Comparison of ENCODE assay signal across 5 cellular contexts in genomic region chr16:15570666-15571065, GRCh38.
A peak's percentile ranks its signal among the peaks of the same experiment; 100 is the strongest.
DNase-seq lines count a peak whose midpoint lies in the region; ATAC-seq, FAIRE-seq and TF ChIP-seq lines count a peak whose summit lies in the region.
"Not testable (repeated sequence)": the region's sequence is repeated elsewhere in the genome, so short reads cannot be mapped to it uniquely, and the experiment has no call there.

No MANE protein-coding gene starts in this region.

- BruUV-seq in K562 (replicated peaks; lab: Mats Ljungman, UMichigan): not testable (repeated sequence)

- TF ChIP-seq RAD21 in K562 (CRISPR knock-in tag; conservative IDR thresholded peaks at IDR 0.05 in 1 of 2, IDR thresholded peaks at IDR 0.05 in 1 of 2): not testable (repeated sequence)

- peaks cover 15 to 36% of the 10 kb centered on the region in 2 experiments for H3K4me1 ChIP-seq in K562 (replicated peaks in 1 of 2; ENCODE audit: control insufficient read depth in 2 of 2, insufficient read depth in 2 of 2, low read length in 2 of 2)
- H3K4me1 ChIP-seq in neutrophil (ENCODE audit: control insufficient read depth in 1 of 2, insufficient read depth in 1 of 2, low read depth in 1 of 2, low read length in 1 of 2): peaks cover 19 to 30% of the 10 kb centered on the region in 2 experiments

- not testable (repeated sequence) for TF ChIP-seq POLR2A in K562 (conservative IDR thresholded peaks at IDR 0.05)

- in situ Hi-C loops in K562 (cut with MboI): not testable (repeated sequence)

- peaks cover 17% of the 10 kb centered on the region; the same call in 2 of the 3 replicates for H3K36me3 ChIP-seq in K562 (ENCODE audit: control insufficient read depth, insufficient read depth, low read length)
- not testable (repeated sequence) for H3K36me3 ChIP-seq in neutrophil

- H3K4me1 Mint-ChIP-seq in CD14-positive monocyte: peaks cover 54% of the 10 kb centered on the region
- peaks cover 43% of the 10 kb centered on the region for H3K4me1 Mint-ChIP-seq in activated CD8-positive, alpha-beta T cell treated with anti-CD3 and anti-CD28 coated beads for 36 hours (ENCODE audit: low read depth)
- peaks cover 33% of the 10 kb centered on the region for H3K4me1 Mint-ChIP-seq in activated naive CD8-positive, alpha-beta T cell treated with anti-CD3 and anti-CD28 coated beads for 36 hours

- POLR2A ChIA-PET in activated CD8-positive, alpha-beta T cell treated with anti-CD3 and anti-CD28 coated beads for 36 hours (lab: Charles Lee): not testable (repeated sequence)
- POLR2A ChIA-PET in K562 (lab: Yijun Ruan, JAX): interaction anchor here (1.1 kb wide), 1 partner anchor 72 kb away, joined by 3 read pairs; no protein-coding TSS in a partner anchor

- CTCF ChIA-PET in activated CD8-positive, alpha-beta T cell treated with anti-CD3 and anti-CD28 coated beads for 36 hours (lab: Charles Lee); K562 (lab: Yijun Ruan, JAX; ENCODE audit: low intra/inter-chr PET ratio): not testable (repeated sequence)

- not testable (repeated sequence) for H3K36me3 Mint-ChIP-seq in CD14-positive monocyte
- peaks cover 46% of the 10 kb centered on the region for H3K36me3 Mint-ChIP-seq in activated CD8-positive, alpha-beta T cell treated with anti-CD3 and anti-CD28 coated beads for 36 hours (ENCODE audit: low read depth)
- H3K36me3 Mint-ChIP-seq in activated naive CD8-positive, alpha-beta T cell treated with anti-CD3 and anti-CD28 coated beads for 36 hours: peaks cover 58% of the 10 kb centered on the region

- H2AFZ ChIP-seq in K562 (ENCODE audit: low read depth, low read length): not testable (repeated sequence)

- ATAC-seq in activated CD8-positive, alpha-beta T cell treated with anti-CD3 and anti-CD28 coated beads for 36 hours; K562: not testable (repeated sequence)

- not testable (repeated sequence) for H3K27me3 Mint-ChIP-seq in CD14-positive monocyte (ENCODE audit: low read depth in 3 of 3); activated CD8-positive, alpha-beta T cell treated with anti-CD3 and anti-CD28 coated beads for 36 hours; activated naive CD8-positive, alpha-beta T cell treated with anti-CD3 and anti-CD28 coated beads for 36 hours

- peaks cover 20% of the 10 kb centered on the region; the same call in 2 of the 3 replicates for H3K79me2 ChIP-seq in K562 (ENCODE audit: control insufficient read depth, insufficient read depth, low read length)

- TF ChIP-seq EP300 in K562 (IDR thresholded peaks at IDR 0.05; ENCODE audit: low read length): not testable (repeated sequence)

- not testable (repeated sequence) for H3K4me3 Mint-ChIP-seq in CD14-positive monocyte; activated CD8-positive, alpha-beta T cell treated with anti-CD3 and anti-CD28 coated beads for 36 hours; activated naive CD8-positive, alpha-beta T cell treated with anti-CD3 and anti-CD28 coated beads for 36 hours

- FAIRE-seq in K562 (lab: Jason Lieb, UNC): not testable (repeated sequence)

- H3K9me3 Mint-ChIP-seq in CD14-positive monocyte: not testable (repeated sequence)
- peaks cover 26% of the 10 kb centered on the region for H3K9me3 Mint-ChIP-seq in activated CD8-positive, alpha-beta T cell treated with anti-CD3 and anti-CD28 coated beads for 36 hours
- peaks cover 30% of the 10 kb centered on the region for H3K9me3 Mint-ChIP-seq in activated naive CD8-positive, alpha-beta T cell treated with anti-CD3 and anti-CD28 coated beads for 36 hours

- not testable (repeated sequence) for H3K9ac ChIP-seq in K562 (ENCODE audit: insufficient read depth in 1 of 2, low read depth in 2 of 2, low read length in 2 of 2)

- H3K4me2 ChIP-seq in K562 (ENCODE audit: insufficient read depth, low read length): not testable (repeated sequence)

- 42% methylated on average over 4 of the region's 4 CpGs for WGBS in K562 (ENCODE audit: insufficient coverage, low coverage, missing lambda C conversion rate)

- intact Hi-C loops in CD14-positive monocyte (cut with micrococcal nuclease): loop anchor here in 1 of 2 donors (5.0 kb wide), 1 partner anchor 33 kb away; no protein-coding TSS in a partner anchor
- intact Hi-C loops in activated CD8-positive, alpha-beta T cell treated with anti-CD3 and anti-CD28 coated beads for 36 hours (cut with micrococcal nuclease): not testable (repeated sequence)
- intact Hi-C loops in K562 (cut with micrococcal nuclease): loop anchor here (10.0 kb wide), 1 partner anchor 74 kb away; the partner anchor contains the start of gene MARF1

- H3K4me3 ChIP-seq in K562; neutrophil (ENCODE audit: low read depth in 1 of 2, low read length in 1 of 2): not testable (repeated sequence)

- H3K27me3 ChIP-seq in K562 (ENCODE audit: control insufficient read depth in 2 of 2, insufficient read depth in 2 of 2, low read length in 2 of 2); neutrophil: not testable (repeated sequence)

- H3K9me1 ChIP-seq in K562 (ENCODE audit: control insufficient read depth, insufficient read depth, low read length): not testable (repeated sequence)

- not testable (repeated sequence) for DNase-seq in CD14-positive monocyte (ENCODE audit: low spot score); activated CD8-positive, alpha-beta T cell treated with anti-CD3 and anti-CD28 coated beads for 36 hours; activated naive CD8-positive, alpha-beta T cell treated with anti-CD3 and anti-CD28 coated beads for 36 hours; K562 (ENCODE audit: extremely low read depth in 1 of 4, low spot score in 3 of 4)

- not testable (repeated sequence) for H4K20me1 ChIP-seq in K562 (replicated peaks; ENCODE audit: control insufficient read depth, insufficient read depth, low read length)

- not testable (repeated sequence) for TF ChIP-seq CTCF in CD14-positive monocyte (IDR thresholded peaks at IDR 0.05); activated CD8-positive, alpha-beta T cell treated with anti-CD3 and anti-CD28 coated beads for 36 hours (IDR thresholded peaks at IDR 0.05); K562 (IDR thresholded peaks at IDR 0.05 in 2 of 3, conservative IDR thresholded peaks at IDR 0.05 in 1 of 3; ENCODE audit: insufficient read depth in 2 of 3, low read depth in 1 of 3, low read length in 3 of 3); neutrophil (IDR thresholded peaks at IDR 0.05)

- H3K9me3 ChIP-seq in K562 (replicated peaks; ENCODE audit: control insufficient read depth, insufficient read depth, low read depth, low read length); neutrophil: not testable (repeated sequence)

- H3K27ac Mint-ChIP-seq in CD14-positive monocyte: peak overlapping the region in 4 of 7 donors; percentile 36 to 89 (median 78)
- H3K27ac Mint-ChIP-seq in activated CD8-positive, alpha-beta T cell treated with anti-CD3 and anti-CD28 coated beads for 36 hours: peak overlapping the region; percentile 1
- H3K27ac Mint-ChIP-seq in activated naive CD8-positive, alpha-beta T cell treated with anti-CD3 and anti-CD28 coated beads for 36 hours: peak overlapping the region; percentile 77

- peak overlapping the region; percentile 39; the same call in 1 of the 3 replicates for H3K27ac ChIP-seq in K562 (ENCODE audit: extremely low read depth, low read depth, low read length)
- H3K27ac ChIP-seq in neutrophil: peak overlapping the region; percentile 79

TF ChIP-seq in K562, 482 proteins besides CTCF, POLR2A, EP300 and RAD21:
- TF ChIP-seq RFX1 (IDR thresholded peaks at IDR 0.05) (peak; percentile 78), ETS2 (tag; IDR thresholded peaks at IDR 0.05; ENCODE audit: borderline replicate concordance, poor library complexity, severe bottlenecking) (peak; percentile 42), GABPA (tag; conservative IDR thresholded peaks at IDR 0.05; ENCODE audit: low read depth) (0 out of 2 replicates have a peak, but pooled peaks have one; percentile 0), SRF (CRISPR knock-in tag; IDR thresholded peaks at IDR 0.05) (peak in 1 of 2 experiments; percentile 72; a peak in 1 of 4 replicates)

Comparison
In these comparisons a context has a peak if more than half of its experiments do, and no peak if none do; other contexts are left out.
1. H3K27ac Mint-ChIP-seq: peak in every context shown above with its lines; median percentile 78 in CD14-positive monocyte; 77 in activated naive CD8-positive, alpha-beta T cell treated with anti-CD3 and anti-CD28 coated beads for 36 hours; 1 in activated CD8-positive, alpha-beta T cell treated with anti-CD3 and anti-CD28 coated beads for 36 hours.